ENCODE assay signal across 8 cellular contexts in genomic region chr2:32278476-32278853, GRCh38. TPM values are rescaled to one million over a fixed set of nuclear protein-coding genes. Genes with fewer than 3 reads are reported as not detected.
DNase-seq lines count a peak whose midpoint lies in the region; ATAC-seq and TF ChIP-seq lines count a peak whose summit lies in the region.

No MANE protein-coding gene starts in this region.

- no peak overlapping the region for H2AFZ ChIP-seq in fibroblast of lung (ENCODE audit: low read length)

- peak overlapping the region; percentile 95 for H3K9ac ChIP-seq in fibroblast of lung (ENCODE audit: insufficient read depth, low read length)

- DNase-seq in GM06990 (ENCODE audit: extremely low read depth, insufficient read length) = no peak
- no peak for DNase-seq in SJSA1 (ENCODE audit: low read depth in 1 of 2, low spot score in 2 of 2)
- no peak for DNase-seq in fibroblast of lung (ENCODE audit: low read depth in 2 of 2)
- no peak for DNase-seq in psoas muscle
- DNase-seq in HK-2 (ENCODE audit: unreplicated experiment) = no peak
- no peak for DNase-seq in NCI-H2029 treated with DMSO at 0.1 percent for 48 hours (lab: John Stamatoyannopoulos, UW)
- no peak for DNase-seq in OCI-M2 (lab: John Stamatoyannopoulos, UW; ENCODE audit: unreplicated experiment)

- ATAC-seq in psoas muscle = no peak
- ATAC-seq in HG02938 (IDR thresholded peaks at IDR 0.05; ENCODE audit: unreplicated experiment) = no peak

- H3K27me3 ChIP-seq in GM06990 (replicated peaks; ENCODE audit: control insufficient read depth, insufficient read depth, low read length) = no peaks in the 10 kb centered on the region
- no peaks in the 10 kb centered on the region for H3K27me3 ChIP-seq in SJSA1 (replicated peaks)
- no peaks in the 10 kb centered on the region for H3K27me3 ChIP-seq in fibroblast of lung (ENCODE audit: control insufficient read depth, insufficient read depth, low read length)
- no peaks in the 10 kb centered on the region for H3K27me3 ChIP-seq in psoas muscle (ENCODE audit: insufficient read depth in 3 of 3, low read length in 2 of 3)

- H3K4me1 ChIP-seq in SJSA1 (replicated peaks) (peaks cover 12% of the 10 kb centered on the region), fibroblast of lung (ENCODE audit: control insufficient read depth, extremely low read depth, insufficient read depth, low read length) (peaks cover 3% of the 10 kb centered on the region), psoas muscle (no peaks in the 10 kb centered on the region)

- intact Hi-C loops in psoas muscle (cut with DNase I) = loop anchor here in 1 of 2 donors (5.0 kb wide), 1 partner anchor 79 kb away; the partner anchor contains the start of gene BIRC6

- H3K4me2 ChIP-seq in fibroblast of lung (ENCODE audit: extremely low read depth, insufficient read depth, low read length) = peak overlapping the region; percentile 44

- H3K27ac ChIP-seq in SJSA1 (peak overlapping the region; percentile 84), fibroblast of lung (ENCODE audit: insufficient read depth, low read length) (peak overlapping the region; percentile 83), psoas muscle (peak overlapping the region; percentile 97)

- H3K36me3 ChIP-seq in GM06990 (ENCODE audit: control insufficient read depth, insufficient read depth, low read length) (no peaks in the 10 kb centered on the region; the same call in none of the 2 replicates), SJSA1 (peaks cover 21% of the 10 kb centered on the region), fibroblast of lung (ENCODE audit: control insufficient read depth, insufficient read depth, low read length) (no peaks in the 10 kb centered on the region), psoas muscle (ENCODE audit: insufficient read depth in 1 of 2, low read depth in 1 of 2) (peaks cover 0 to 24% of the 10 kb centered on the region in 2 donors)

- H3K4me3 ChIP-seq in GM06990 (replicated peaks; ENCODE audit: low read depth, low read length) = peak overlapping the region; percentile 82
- H3K4me3 ChIP-seq in SJSA1 = peak overlapping the region; percentile 87
- peak overlapping the region; percentile 83 to 100 (median 88) for H3K4me3 ChIP-seq in fibroblast of lung (replicated peaks in 1 of 4; ENCODE audit: control extremely low read depth in 1 of 4, insufficient read depth in 1 of 4, low read depth in 3 of 4, low read length in 4 of 4)
- H3K4me3 ChIP-seq in psoas muscle = peak overlapping the region; percentile 95

- peaks cover 31% of the 10 kb centered on the region for H3K79me2 ChIP-seq in fibroblast of lung (ENCODE audit: control insufficient read depth, insufficient read depth, low read length)

- WGBS in psoas muscle, 3 donors = 7 to 12% (median 9%) methylated on average over 6 of the region's 6 CpGs

- H4K20me1 ChIP-seq in fibroblast of lung (ENCODE audit: control insufficient read depth, extremely low read depth, insufficient read depth, low read length) = no peaks in the 10 kb centered on the region

- TF ChIP-seq CTCF in GM06990 (IDR thresholded peaks at IDR 0.05; ENCODE audit: insufficient read depth, low read length, poor library complexity, severe bottlenecking) = no peak
- no peak for TF ChIP-seq CTCF in fibroblast of lung (conservative IDR thresholded peaks at IDR 0.05 in 1 of 2, IDR thresholded peaks at IDR 0.05 in 1 of 2; ENCODE audit: low read depth in 1 of 2, low read length in 2 of 2)
- no peak for TF ChIP-seq CTCF in psoas muscle (IDR thresholded peaks at IDR 0.05)

- H3K9me3 ChIP-seq in SJSA1 (replicated peaks) (no peaks in the 10 kb centered on the region), fibroblast of lung (ENCODE audit: control insufficient read depth, insufficient read depth, low read depth, low read length) (no peaks in the 10 kb centered on the region), psoas muscle (no peaks in the 10 kb centered on the region)

RNA-seq across cellular contexts. Expression of gene YIPF4, which starts 0.8 kb away (rescaled TPM):
- 38.2 and 54.6 TPM in 2 replicates for total RNA-seq in SJSA1 (2014; rRNA removed; shearing (Covaris generic))
- total RNA-seq in fibroblast of lung = 16.4 and 17.2 TPM in 2 replicates
- polyA plus RNA-seq in fibroblast of lung = 15.5 and 23.3 TPM in 2 replicates
- polyA plus RNA-seq in fibroblast of lung (2012) = 24.3 and 29.7 TPM in 2 replicates
- polyA minus RNA-seq in fibroblast of lung (ENCODE audit: low replicate concordance) = 0.90 and 1.6 TPM in 2 replicates
- 10 to 100 TPM; 38.3 to 62.0 (median 43.5) TPM for total RNA-seq in psoas muscle
- polyA plus RNA-seq in psoas muscle = 10 to 100 TPM; 17.9 to 44.7 (median 25.4) TPM

RNA-seq across cellular contexts. Expression of gene NLRC4, which starts 13.8 kb away (rescaled TPM):
- total RNA-seq in SJSA1 (2014; rRNA removed; shearing (Covaris generic)) = not detected in 2 replicates
- total RNA-seq in fibroblast of lung (not detected in 2 replicates), psoas muscle (under 1 TPM; 0.29 to 0.75 (median 0.39) TPM)
- polyA plus RNA-seq in fibroblast of lung (not detected in 2 replicates), psoas muscle (under 1 TPM; 0.16 to 0.30 (median 0.19) TPM)
- polyA plus RNA-seq in fibroblast of lung (2012) = 0.10 TPM in 1 of 2 replicates, not detected in the other
- polyA minus RNA-seq in fibroblast of lung (ENCODE audit: low replicate concordance) = not detected in 2 replicates
